ENCODE assay signal across 1 cellular context in genomic region chr11:11028017-11028692, GRCh38.
TF ChIP-seq lines count a peak whose summit lies in the region.

No MANE protein-coding gene starts in this region.

TF ChIP-seq in H1, 55 proteins besides CTCF, POLR2A, EP300 and RAD21 (continued from another document):
- no peak for TF ChIP-seq HDAC2 (IDR thresholded peaks at IDR 0.05; ENCODE audit: borderline replicate concordance in 1 of 2, low read depth in 2 of 2, low read length in 2 of 2)
- no peak for TF ChIP-seq SP2 (IDR thresholded peaks at IDR 0.05; ENCODE audit: low read length)
- TF ChIP-seq SIX5 (IDR thresholded peaks at IDR 0.05; ENCODE audit: low read depth, low read length) = no peak
- no peak for TF ChIP-seq POLR2AphosphoS5 (IDR thresholded peaks at IDR 0.05; ENCODE audit: low read depth, low read length)
- TF ChIP-seq ZNF274 (IDR thresholded peaks at IDR 0.05; ENCODE audit: borderline replicate concordance, extremely low read depth, low read length) = no peak
- TF ChIP-seq SUZ12 (IDR thresholded peaks at IDR 0.05; ENCODE audit: low read length) = no peak
- TF ChIP-seq PHF8 (conservative IDR thresholded peaks at IDR 0.05; ENCODE audit: low read depth, low read length) = no peak
